In genomic region chr12:68943848-68944247, GRCh38 we compare ENCODE assay signal across 19 cellular contexts.
"Had no signal": no experiment of that assay in that cellular context is flagged by ENCODE, and none has a peak within 500 bp of the region (broad histone marks: within the 10 kb centered on the region; RNA-seq: fewer than 3 reads in every experiment).

No MANE protein-coding gene starts in this region.

- H3K9me3 Mint-ChIP-seq: activated naive CD4-positive, alpha-beta T cell treated with anti-CD3 and anti-CD28 coated beads, Interleukin-2, amount 50 U/mL, for 72 hours; activated T-cell treated with anti-CD3 and anti-CD28 coated beads, Interleukin-2, amount 50 U/mL, for 72 hours; naive B cell; neural progenitor cell had no signal

- H3K27me3 ChIP-seq: breast epithelium, neural progenitor cell, right lobe of liver, tibial nerve had no signal

- H3K27me3 Mint-ChIP-seq: naive B cell had no signal

- ATAC-seq: activated CD4-positive, alpha-beta T cell treated with anti-CD3 and anti-CD28 coated beads for 36 hours; activated naive CD4-positive, alpha-beta T cell treated with anti-CD3 and anti-CD28 coated beads, Interleukin-2, amount 50 U/mL, for 72 hours; activated T-cell treated with anti-CD3 and anti-CD28 coated beads, Interleukin-2, amount 50 U/mL, for 72 hours; left cardiac atrium had no signal

- H3K4me3 Mint-ChIP-seq: activated CD4-positive, alpha-beta T cell treated with anti-CD3 and anti-CD28 coated beads for 36 hours; activated T-cell treated with anti-CD3 and anti-CD28 coated beads, Interleukin-2, amount 50 U/mL, for 72 hours; naive B cell; neural progenitor cell had no signal

- H3K4me3 ChIP-seq: breast epithelium, neural progenitor cell, right lobe of liver, tibial nerve had no signal

- H2AFZ ChIP-seq: neural progenitor cell had no signal

- H3K36me3 Mint-ChIP-seq: activated naive CD4-positive, alpha-beta T cell treated with anti-CD3 and anti-CD28 coated beads, Interleukin-2, amount 50 U/mL, for 72 hours; naive B cell; neural progenitor cell had no signal

- H3K27ac Mint-ChIP-seq: activated CD4-positive, alpha-beta T cell treated with anti-CD3 and anti-CD28 coated beads for 36 hours; activated naive CD4-positive, alpha-beta T cell treated with anti-CD3 and anti-CD28 coated beads, Interleukin-2, amount 50 U/mL, for 72 hours; activated T-cell treated with anti-CD3 and anti-CD28 coated beads, Interleukin-2, amount 50 U/mL, for 72 hours; neural progenitor cell had no signal

- H3K4me1 ChIP-seq: breast epithelium, neural progenitor cell had no signal

- H3K4me1 Mint-ChIP-seq: activated CD4-positive, alpha-beta T cell treated with anti-CD3 and anti-CD28 coated beads for 36 hours; neural progenitor cell had no signal

- DNase-seq: activated CD4-positive, alpha-beta T cell treated with anti-CD3 and anti-CD28 coated beads for 36 hours; activated CD4-positive, CD25-positive, alpha-beta regulatory T cell; activated naive CD4-positive, alpha-beta T cell; activated T-cell treated with anti-CD3 and anti-CD28 coated beads for 4 hours; activated T-cell treated with anti-CD3 and anti-CD28 coated beads, Interleukin-2, amount 50 U/mL, for 72 hours; central memory CD4-positive, alpha-beta T cell; dermis blood vessel endothelial cell; effector CD4-positive, alpha-beta T cell; left cardiac atrium; mammary epithelial cell; naive B cell; posterior cingulate gyrus; right lobe of liver; stimulated activated CD4-positive, alpha-beta T cell treated with anti-CD3 and anti-CD28 coated beads, Interleukin-2, amount 100 ng/mL, for 48 hours; stimulated activated naive CD4-positive, alpha-beta T cell treated with Interleukin-2 at 50 U/mL for 16 hours had no signal

- H3K27ac ChIP-seq: breast epithelium, neural progenitor cell, right lobe of liver, tibial nerve had no signal

- H3K36me3 ChIP-seq: breast epithelium, neural progenitor cell, right lobe of liver, tibial nerve had no signal

- H3K4me2 ChIP-seq: neural progenitor cell had no signal

- H3K9me3 ChIP-seq: breast epithelium, right lobe of liver, tibial nerve had no signal
